In the genomic region with DNA sequence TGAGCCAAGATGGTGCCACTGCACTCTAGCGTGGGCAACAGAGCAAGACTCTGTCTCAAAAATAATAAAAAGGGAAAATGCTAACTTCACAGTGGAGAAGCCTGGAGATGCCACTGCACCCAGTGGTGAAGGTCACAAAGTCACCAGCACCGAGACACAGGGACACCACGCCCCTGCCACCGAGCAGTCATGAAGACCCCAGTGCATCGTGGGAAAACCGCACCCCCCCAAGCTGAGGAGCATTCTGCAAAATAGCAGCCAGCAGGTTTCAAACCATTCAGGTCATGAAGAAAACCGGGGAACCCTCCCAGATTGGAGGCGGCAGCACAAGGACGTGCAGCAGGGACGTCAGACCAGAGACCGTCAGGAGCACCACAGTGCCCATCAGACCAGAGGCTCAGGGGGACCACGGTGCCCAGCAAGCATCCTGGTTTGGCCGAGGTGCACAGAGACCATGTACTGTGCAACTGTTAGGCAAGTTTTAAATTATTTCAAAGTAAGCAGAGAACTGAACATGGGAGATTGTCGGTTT, we compare ENCODE assay signal across 27 cellular contexts. TPM values are rescaled to one million over a fixed set of nuclear protein-coding genes. Genes with fewer than 3 reads are reported as not detected.
"Had no signal": no experiment of that assay in that cellular context is flagged by ENCODE, and none has a peak within 500 bp of the region (broad histone marks: within the 10 kb centered on the region; RNA-seq: fewer than 3 reads in every experiment).

No MANE protein-coding gene starts in this region.

- FAIRE-seq: bronchial epithelial cell, islet of Langerhans had no signal

- H3K9me3 ChIP-seq: adrenal gland, heart left ventricle, ovary, psoas muscle, right atrium auricular region, spleen, upper lobe of left lung had no signal

- DNase-seq: activated CD4-positive, alpha-beta T cell treated with anti-CD3 and anti-CD28 coated beads for 48 hours; activated CD4-positive, CD25-positive, alpha-beta regulatory T cell; activated CD8-positive, alpha-beta T cell treated with anti-CD3 and anti-CD28 coated beads, Interleukin-2, amount 10 ng/mL, durations not matched to agents 7 days and 5 days; activated gamma-delta T cell treated with Interleukin-2 at 50 U/mL for 16 hours; activated T-cell treated with anti-CD3 and anti-CD28 coated beads, Interleukin-2, amount 50 U/mL, for 1 hour; adrenal gland; cerebellar nuclear complex; endodermal cell; heart left ventricle; left ventricle myocardium superior; mammary epithelial cell; naive thymus-derived CD8-positive, alpha-beta T cell; ovary; psoas muscle; spleen; stimulated activated CD4-positive, alpha-beta T cell treated with anti-CD3 and anti-CD28 coated beads, Interleukin-4, amount 100 ng/mL, for 1 hour; stimulated activated naive CD8-positive, alpha-beta T cell treated with anti-CD3 and anti-CD28 coated beads, Interleukin-15, Interleukin-2, amounts not matched to agents 100 U/mL and 50 U/mL, for 24 hours; T-cell; T1000; upper lobe of left lung had no signal

- H3K4me3 Mint-ChIP-seq: activated CD8-positive, alpha-beta T cell treated with anti-CD3 and anti-CD28 coated beads, Interleukin-2, amount 10 ng/mL, durations not matched to agents 7 days and 5 days; activated naive CD4-positive, alpha-beta T cell treated with anti-CD3 and anti-CD28 coated beads, Interleukin-2, amount 50 U/mL, for 24 hours; endodermal cell; mesothelial cell of epicardium; naive thymus-derived CD8-positive, alpha-beta T cell; T-cell had no signal

- H3K4me1 ChIP-seq: psoas muscle had no signal

- H3K4me3 ChIP-seq: adrenal gland, coronary artery, heart left ventricle, ovary, psoas muscle, right atrium auricular region, spleen, upper lobe of left lung had no signal

- H3K9me3 Mint-ChIP-seq: activated naive CD4-positive, alpha-beta T cell treated with anti-CD3 and anti-CD28 coated beads, Interleukin-2, amount 50 U/mL, for 24 hours; endodermal cell; mesothelial cell of epicardium; naive thymus-derived CD8-positive, alpha-beta T cell; T-cell had no signal

- H3K27ac ChIP-seq: adrenal gland, coronary artery, heart left ventricle, ovary, psoas muscle, right atrium auricular region, spleen, upper lobe of left lung had no signal

- H3K27ac Mint-ChIP-seq: activated CD8-positive, alpha-beta T cell treated with anti-CD3 and anti-CD28 coated beads, Interleukin-2, amount 10 ng/mL, durations not matched to agents 7 days and 5 days; activated naive CD4-positive, alpha-beta T cell treated with anti-CD3 and anti-CD28 coated beads, Interleukin-2, amount 50 U/mL, for 24 hours; mesothelial cell of epicardium had no signal

- H3K27me3 Mint-ChIP-seq: activated naive CD4-positive, alpha-beta T cell treated with anti-CD3 and anti-CD28 coated beads, Interleukin-2, amount 50 U/mL, for 24 hours; naive thymus-derived CD8-positive, alpha-beta T cell; T-cell had no signal

- H3K36me3 ChIP-seq: ovary had no signal

- ATAC-seq: activated CD8-positive, alpha-beta T cell treated with anti-CD3 and anti-CD28 coated beads, Interleukin-2, amount 10 ng/mL, durations not matched to agents 7 days and 5 days; heart left ventricle; left ventricle myocardium superior; naive thymus-derived CD8-positive, alpha-beta T cell; psoas muscle; stimulated activated naive CD8-positive, alpha-beta T cell treated with anti-CD3 and anti-CD28 coated beads, Interleukin-15, Interleukin-2, amounts not matched to agents 100 U/mL and 50 U/mL, for 24 hours; T-cell had no signal

- H3K27me3 ChIP-seq: adrenal gland, heart left ventricle, ovary, right atrium auricular region, upper lobe of left lung had no signal

RNA-seq across cellular contexts. Expression of gene DPEP1, which starts 30.4 kb away (rescaled TPM):
- total RNA-seq: activated CD8-positive, alpha-beta T cell treated with anti-CD3 and anti-CD28 coated beads, Interleukin-2, amount 10 ng/mL, durations not matched to agents 7 days and 5 days; fibroblast of villous mesenchyme; heart left ventricle; left ventricle myocardium superior; mammary epithelial cell; naive thymus-derived CD8-positive, alpha-beta T cell; psoas muscle had no signal
- polyA plus RNA-seq: heart left ventricle; mammary epithelial cell; naive thymus-derived CD8-positive, alpha-beta T cell had no signal
